12 cellular contexts compared by ENCODE assay signal in genomic region chr15:63461230-63461629, GRCh38. TPM values are rescaled to one million over a fixed set of nuclear protein-coding genes. Genes with fewer than 3 reads are reported as not detected.
DNase-seq lines count a peak whose midpoint lies in the region; ATAC-seq and TF ChIP-seq lines count a peak whose summit lies in the region.
"Had no signal": no experiment of that assay in that cellular context is flagged by ENCODE, and none has a peak within 500 bp of the region (broad histone marks: within the 10 kb centered on the region; RNA-seq: fewer than 3 reads in every experiment).

No MANE protein-coding gene starts in this region.

- CTCF ChIA-PET in WTC11 (lab: Charles Lee), result interaction anchor here (0.6 to 1.4 kb wide), 7 partner anchors 26 to 413 kb away, joined by 3 to 7 read pairs (median 3); no protein-coding TSS in a partner anchor

- peaks cover 19% of the 10 kb centered on the region for H3K9me3 Mint-ChIP-seq in WTC11
- H3K9me3 Mint-ChIP-seq in neural progenitor cell, result peaks cover 14% of the 10 kb centered on the region

- H3K27ac Mint-ChIP-seq in WTC11 (no peak overlapping the region), neural progenitor cell (no peak overlapping the region)

- H3K36me3 ChIP-seq in ACC112 (ENCODE audit: insufficient read depth, low read length) (no peaks in the 10 kb centered on the region), neural progenitor cell (no peaks in the 10 kb centered on the region), WERI-Rb-1 (no peaks in the 10 kb centered on the region)
- H3K36me3 ChIP-seq: HAP-1 had no signal

- peaks cover 20% of the 10 kb centered on the region for H3K4me1 ChIP-seq in ACC112 (ENCODE audit: control insufficient read depth, insufficient read depth, low read length, unreplicated experiment)
- no peaks in the 10 kb centered on the region for H3K4me1 ChIP-seq in foreskin keratinocyte
- peaks cover 23% of the 10 kb centered on the region for H3K4me1 ChIP-seq in neural progenitor cell
- H3K4me1 ChIP-seq: HAP-1 had no signal

- H3K27ac ChIP-seq in ACC112 (ENCODE audit: low read depth, low read length), result 0 out of 2 replicates have a peak overlapping the region, but pooled peaks have one; percentile 17
- no peak overlapping the region for H3K27ac ChIP-seq in foreskin keratinocyte
- H3K27ac ChIP-seq in neural progenitor cell, result no peak overlapping the region
- no peak overlapping the region for H3K27ac ChIP-seq in WERI-Rb-1

- DNase-seq in WTC11 (ENCODE audit: low spot score) (peak; percentile 67), foreskin keratinocyte (no peak), neural progenitor cell (ENCODE audit: low spot score) (peak; percentile 71), NCI-H446 treated with DMSO at 0.1 percent for 48 hours (lab: John Stamatoyannopoulos, UW) (no peak), WERI-Rb-1 (no peak), NCI-H774 (lab: John Stamatoyannopoulos, UW) (no peak)
- DNase-seq: NCI-H1436; NCI-H510A; stimulated activated CD4-positive, alpha-beta T cell treated with anti-CD3 and anti-CD28 coated beads, Interleukin-12 subunit alpha, Interleukin-12 subunit beta, amount 100 ng/mL, for 4 hours had no signal

- no peaks in the 10 kb centered on the region for H4K20me1 ChIP-seq in neural progenitor cell (ENCODE audit: low read depth)

- H3K9me3 ChIP-seq in neural progenitor cell (ENCODE audit: low read depth) (no peaks in the 10 kb centered on the region), WERI-Rb-1 (ENCODE audit: severe bottlenecking) (peaks cover 4% of the 10 kb centered on the region)

- H3K9ac ChIP-seq in neural progenitor cell, result no peak overlapping the region

- H2AFZ ChIP-seq in ACC112 (ENCODE audit: low read length, unreplicated experiment), result peak overlapping the region; percentile 86
- peak overlapping the region; percentile 98 for H2AFZ ChIP-seq in neural progenitor cell (replicated peaks)

- H3K27me3 Mint-ChIP-seq in WTC11 (ENCODE audit: low read depth), result peaks cover 27% of the 10 kb centered on the region
- H3K27me3 Mint-ChIP-seq in neural progenitor cell (ENCODE audit: insufficient read depth, low read depth), result peaks cover 7% of the 10 kb centered on the region

- H3K36me3 Mint-ChIP-seq in WTC11, result peaks cover 23% of the 10 kb centered on the region
- no peaks in the 10 kb centered on the region for H3K36me3 Mint-ChIP-seq in neural progenitor cell

- peak overlapping the region; percentile 62 for H3K4me2 ChIP-seq in neural progenitor cell

- H3K79me2 ChIP-seq in ACC112 (ENCODE audit: control insufficient read depth, insufficient read depth, low read length, unreplicated experiment) (no peaks in the 10 kb centered on the region), neural progenitor cell (ENCODE audit: low read depth) (no peaks in the 10 kb centered on the region)

- peak; percentile 95 for ATAC-seq in WTC11
- no peak for ATAC-seq in foreskin keratinocyte
- no peak for ATAC-seq in GM19467 (IDR thresholded peaks at IDR 0.05; ENCODE audit: unreplicated experiment)

- peak overlapping the region; percentile 51 for H3K4me3 Mint-ChIP-seq in WTC11
- no peak overlapping the region for H3K4me3 Mint-ChIP-seq in neural progenitor cell

- H3K4me3 ChIP-seq in ACC112 (ENCODE audit: low read depth, low read length), result 0 out of 2 replicates have a peak overlapping the region, but pooled peaks have one; percentile 27
- H3K4me3 ChIP-seq in neural progenitor cell, result peak overlapping the region; percentile 17
- no peak overlapping the region for H3K4me3 ChIP-seq in WERI-Rb-1 (ENCODE audit: low read depth, low read length)
- H3K4me3 ChIP-seq: HAP-1 had no signal

- H3K4me1 Mint-ChIP-seq in WTC11, result peaks cover 17% of the 10 kb centered on the region
- H3K4me1 Mint-ChIP-seq in neural progenitor cell, result peaks cover 30% of the 10 kb centered on the region

- POLR2A ChIA-PET in WTC11 (lab: Charles Lee), result no interaction called here

- H3K27me3 ChIP-seq in ACC112 (ENCODE audit: insufficient read depth, low read length) (no peaks in the 10 kb centered on the region), foreskin keratinocyte (peaks cover 26% of the 10 kb centered on the region), neural progenitor cell (no peaks in the 10 kb centered on the region), WERI-Rb-1 (ENCODE audit: insufficient read depth, low read depth, severe bottlenecking) (no peaks in the 10 kb centered on the region)

- H3F3A ChIP-seq in neural progenitor cell (ENCODE audit: low read depth), result peaks cover 6% of the 10 kb centered on the region

- no peak for TF ChIP-seq CTCF in WTC11 (IDR thresholded peaks at IDR 0.05)
- peak; percentile 10 for TF ChIP-seq CTCF in foreskin keratinocyte (conservative IDR thresholded peaks at IDR 0.05)
- peak; percentile 50 for TF ChIP-seq CTCF in neural progenitor cell (IDR thresholded peaks at IDR 0.05)
- no peak for TF ChIP-seq CTCF in WERI-Rb-1 (IDR thresholded peaks at IDR 0.05; ENCODE audit: low read depth, low read length)

TF ChIP-seq in WTC11, 78 proteins besides CTCF, POLR2A, EP300 and RAD21 (continues in another document):
- peak; percentile 44; the same call in 1 of the 2 replicates for TF ChIP-seq ZNF423 (CRISPR knock-in tag; IDR thresholded peaks at IDR 0.05)
- TF ChIP-seq FOXP1 (CRISPR knock-in tag; IDR thresholded peaks at IDR 0.05; ENCODE audit: borderline replicate concordance), result peak; percentile 32; the same call in 1 of the 2 replicates
- no peak for TF ChIP-seq ZNF317 (CRISPR knock-in tag; IDR thresholded peaks at IDR 0.05; ENCODE audit: borderline replicate concordance, low read depth)
- TF ChIP-seq CDX4 (CRISPR knock-in tag; IDR thresholded peaks at IDR 0.05; ENCODE audit: borderline replicate concordance), result no peak
- 0 out of 2 replicates have a peak, but pooled peaks have one; percentile 26 for TF ChIP-seq ARID4B (CRISPR knock-in tag; IDR thresholded peaks at IDR 0.05; ENCODE audit: borderline replicate concordance)
- no peak for TF ChIP-seq ELF4 (CRISPR knock-in tag; IDR thresholded peaks at IDR 0.05; ENCODE audit: low read depth)
- no peak for TF ChIP-seq ETV6 (CRISPR knock-in tag; IDR thresholded peaks at IDR 0.05)
- 0 out of 2 replicates have a peak, but pooled peaks have one; percentile 64 for TF ChIP-seq ZNF281 (CRISPR knock-in tag; IDR thresholded peaks at IDR 0.05)

RNA-seq across cellular contexts. Expression of gene USP3, which starts 43.2 kb away (rescaled TPM):
- total RNA-seq in WTC11 (2021) (30.0 to 36.6 TPM (median 30.8 TPM) in 3 replicates), foreskin keratinocyte (26.3 and 26.7 TPM in 2 replicates), neural progenitor cell (ENCODE audit: low replicate concordance) (48.8 and 64.2 TPM in 2 replicates)
- 14.0 and 16.0 TPM in 2 replicates for polyA plus RNA-seq in foreskin keratinocyte

Comparison
In these comparisons a context has a peak if more than half of its experiments do, and no peak if none do; other contexts are left out.
1. DNase-seq: peak in WTC11 (single experiment) and neural progenitor cell (single experiment); none in foreskin keratinocyte (0 of 2), NCI-H446 treated with DMSO at 0.1 percent for 48 hours (single experiment), WERI-Rb-1 (single experiment) and NCI-H774 (single experiment).
2. CTCF ChIP-seq: peak in foreskin keratinocyte (single experiment) and neural progenitor cell (single experiment); none in WTC11 (single experiment) and WERI-Rb-1 (single experiment).